In the genomic region with DNA sequence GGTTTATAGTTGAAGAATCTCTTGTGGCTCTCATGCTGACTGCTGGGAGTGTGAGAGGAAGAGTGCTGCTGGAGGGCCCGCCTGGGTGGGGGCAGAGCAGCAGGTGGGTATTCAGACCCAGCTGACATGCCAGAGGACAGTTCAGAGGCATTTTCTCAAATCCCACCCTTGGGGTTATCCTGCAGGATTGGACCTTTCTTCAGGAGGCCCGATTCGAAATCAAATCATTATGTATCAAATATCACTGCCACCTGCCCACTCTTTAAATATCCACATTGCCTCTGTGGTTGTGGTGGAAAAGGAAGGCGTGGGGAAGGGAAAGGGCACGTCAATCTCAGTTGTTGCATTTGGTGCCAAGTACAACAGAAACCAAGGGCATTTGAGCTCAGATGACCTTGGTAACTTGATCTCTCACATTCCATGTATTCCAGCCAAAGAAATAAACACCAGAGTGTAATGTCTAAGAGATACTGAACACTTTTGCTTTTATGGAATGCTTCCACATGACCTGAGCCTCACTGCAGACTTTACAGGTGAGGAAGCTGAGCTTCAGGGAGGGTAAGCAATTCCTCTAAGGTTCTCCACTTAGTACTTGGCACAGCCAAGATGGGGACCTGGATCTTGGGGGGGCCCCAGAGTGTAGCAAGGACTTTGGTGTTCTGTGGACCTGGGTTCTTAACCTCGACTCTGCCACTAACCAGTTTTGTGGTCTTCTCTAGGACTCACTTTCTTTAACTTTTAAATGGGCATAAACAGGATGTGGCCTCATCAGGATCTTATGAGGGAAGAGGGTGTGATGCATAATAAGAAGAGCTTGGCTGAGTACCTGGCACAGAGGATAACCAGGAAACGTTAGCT, we compare ENCODE assay signal across 10 cellular contexts.
DNase-seq lines count a peak whose midpoint lies in the region; ATAC-seq, FAIRE-seq and TF ChIP-seq lines count a peak whose summit lies in the region.
"Had no signal": no experiment of that assay in that cellular context is flagged by ENCODE, and none has a peak within 500 bp of the region (broad histone marks: within the 10 kb centered on the region; RNA-seq: fewer than 3 reads in every experiment).

No MANE protein-coding gene starts in this region.

- TF ChIP-seq POLR2A in A549 (IDR thresholded peaks at IDR 0.05; ENCODE audit: low read length) = no peak

- no peak overlapping the region for H3K4me3 ChIP-seq in A549
- no peak overlapping the region for H3K4me3 ChIP-seq in coronary artery
- H3K4me3 ChIP-seq in muscle layer of colon (ENCODE audit: low read depth in 1 of 2, low read length in 2 of 2) = no peak overlapping the region
- H3K4me3 ChIP-seq: HAP-1 had no signal

- DNase-seq in A549 (ENCODE audit: low read depth in 1 of 2, low spot score in 1 of 2) (no peak), M059J (ENCODE audit: low read depth) (peak; percentile 85), coronary artery (ENCODE audit: low spot score) (no peak), cortex of kidney (lab: John Stamatoyannopoulos, UW) (no peak), NCI-H128 (lab: John Stamatoyannopoulos, UW; ENCODE audit: unreplicated experiment) (no peak)
- no peak for DNase-seq in stimulated activated CD4-positive, alpha-beta T cell treated with anti-CD3 and anti-CD28 coated beads, Interleukin-15, amount 100 ng/mL, for 24 hours
- DNase-seq in stimulated activated CD4-positive, alpha-beta T cell treated with anti-CD3 and anti-CD28 coated beads, Interleukin-2, amount 100 ng/mL, for 48 hours = no peak
- DNase-seq: NCI-H1436 treated with DMSO at 0.1 percent for 48 hours had no signal

- H3K9me3 ChIP-seq in A549 (no peaks in the 10 kb centered on the region), muscle layer of colon (ENCODE audit: low read length) (no peaks in the 10 kb centered on the region)
- H3K9me3 ChIP-seq: HAP-1 had no signal

- H3K4me1 ChIP-seq in A549 (peaks cover 69% of the 10 kb centered on the region), muscle layer of colon (ENCODE audit: insufficient read depth, low read length) (peaks cover 18% of the 10 kb centered on the region)

- FAIRE-seq in A549 (lab: Jason Lieb, UNC) = no peak

- POLR2A ChIA-PET in A549 (lab: Yijun Ruan, JAX) = interaction anchor here (1.4 to 1.5 kb wide), 2 partner anchors 28 to 31 kb away, joined by 3 to 4 read pairs; no protein-coding TSS in a partner anchor

- no peak for TF ChIP-seq RAD21 in A549 (conservative IDR thresholded peaks at IDR 0.05 in 1 of 2, IDR thresholded peaks at IDR 0.05 in 1 of 2)

- WGBS in A549 (ENCODE audit: missing lambda C conversion rate) = 71% methylated on average over 7 of the region's 7 CpGs

- peak overlapping the region; percentile 57 for H3K4me2 ChIP-seq in A549

- no peak overlapping the region for H3K9ac ChIP-seq in muscle layer of colon (ENCODE audit: low read length)

- no peaks in the 10 kb centered on the region for H3K27me3 ChIP-seq in muscle layer of colon (ENCODE audit: control insufficient read depth in 1 of 2, insufficient read depth in 2 of 2, low read length in 2 of 2)

- ATAC-seq in A549 = no peak

- H3K27ac ChIP-seq in A549 (peak overlapping the region; percentile 55 to 62), coronary artery (peak overlapping the region; percentile 61 to 79), muscle layer of colon (ENCODE audit: low read depth, low read length) (peak overlapping the region; percentile 14)

- CTCF ChIA-PET in A549 (lab: Yijun Ruan, JAX) = interaction anchor here (0.9 to 1.7 kb wide), 3 partner anchors 12 to 269 kb away, joined by 3 to 4 read pairs (median 3); no protein-coding TSS in a partner anchor

- no peak for TF ChIP-seq CTCF in A549 (IDR thresholded peaks at IDR 0.05)
- TF ChIP-seq CTCF in coronary artery (IDR thresholded peaks at IDR 0.05) = no peak

- no peaks in the 10 kb centered on the region for H3K36me3 ChIP-seq in muscle layer of colon (ENCODE audit: insufficient read depth, low read length)
- H3K36me3 ChIP-seq: HAP-1 had no signal

- TF ChIP-seq EP300 in A549 (IDR thresholded peaks at IDR 0.05) = no peak

TF ChIP-seq in A549, 52 proteins besides CTCF, POLR2A, EP300 and RAD21:
- TF ChIP-seq SMC3 (IDR thresholded peaks at IDR 0.05) (no peak), HDAC2 (IDR thresholded peaks at IDR 0.05) (no peak), KDM5A (IDR thresholded peaks at IDR 0.05) (no peak), GATA3 (IDR thresholded peaks at IDR 0.05; ENCODE audit: borderline replicate concordance) (no peak), JUN (IDR thresholded peaks at IDR 0.05) (no peak), HOXA7 (CRISPR knock-in tag; IDR thresholded peaks at IDR 0.05) (no peak), CHD4 (IDR thresholded peaks at IDR 0.05; ENCODE audit: borderline replicate concordance) (no peak), RARB (CRISPR knock-in tag; IDR thresholded peaks at IDR 0.05) (no peak), RFX5 (IDR thresholded peaks at IDR 0.05) (no peak), RCOR1 (IDR thresholded peaks at IDR 0.05; ENCODE audit: low read depth, low read length) (no peak), ZNF302 (CRISPR knock-in tag; IDR thresholded peaks at IDR 0.05) (no peak), SREBF2 (IDR thresholded peaks at IDR 0.05) (no peak), PHF8 (IDR thresholded peaks at IDR 0.05; ENCODE audit: borderline replicate concordance, low read depth) (no peak), EHF (CRISPR knock-in tag; IDR thresholded peaks at IDR 0.05) (no peak), MYC (IDR thresholded peaks at IDR 0.05; ENCODE audit: borderline replicate concordance, low read length) (no peak), FOSB (CRISPR knock-in tag; IDR thresholded peaks at IDR 0.05) (no peak), CHD2 (IDR thresholded peaks at IDR 0.05; ENCODE audit: low read length, partially characterized antibody) (no peak)
- TF ChIP-seq, protein P1, sequence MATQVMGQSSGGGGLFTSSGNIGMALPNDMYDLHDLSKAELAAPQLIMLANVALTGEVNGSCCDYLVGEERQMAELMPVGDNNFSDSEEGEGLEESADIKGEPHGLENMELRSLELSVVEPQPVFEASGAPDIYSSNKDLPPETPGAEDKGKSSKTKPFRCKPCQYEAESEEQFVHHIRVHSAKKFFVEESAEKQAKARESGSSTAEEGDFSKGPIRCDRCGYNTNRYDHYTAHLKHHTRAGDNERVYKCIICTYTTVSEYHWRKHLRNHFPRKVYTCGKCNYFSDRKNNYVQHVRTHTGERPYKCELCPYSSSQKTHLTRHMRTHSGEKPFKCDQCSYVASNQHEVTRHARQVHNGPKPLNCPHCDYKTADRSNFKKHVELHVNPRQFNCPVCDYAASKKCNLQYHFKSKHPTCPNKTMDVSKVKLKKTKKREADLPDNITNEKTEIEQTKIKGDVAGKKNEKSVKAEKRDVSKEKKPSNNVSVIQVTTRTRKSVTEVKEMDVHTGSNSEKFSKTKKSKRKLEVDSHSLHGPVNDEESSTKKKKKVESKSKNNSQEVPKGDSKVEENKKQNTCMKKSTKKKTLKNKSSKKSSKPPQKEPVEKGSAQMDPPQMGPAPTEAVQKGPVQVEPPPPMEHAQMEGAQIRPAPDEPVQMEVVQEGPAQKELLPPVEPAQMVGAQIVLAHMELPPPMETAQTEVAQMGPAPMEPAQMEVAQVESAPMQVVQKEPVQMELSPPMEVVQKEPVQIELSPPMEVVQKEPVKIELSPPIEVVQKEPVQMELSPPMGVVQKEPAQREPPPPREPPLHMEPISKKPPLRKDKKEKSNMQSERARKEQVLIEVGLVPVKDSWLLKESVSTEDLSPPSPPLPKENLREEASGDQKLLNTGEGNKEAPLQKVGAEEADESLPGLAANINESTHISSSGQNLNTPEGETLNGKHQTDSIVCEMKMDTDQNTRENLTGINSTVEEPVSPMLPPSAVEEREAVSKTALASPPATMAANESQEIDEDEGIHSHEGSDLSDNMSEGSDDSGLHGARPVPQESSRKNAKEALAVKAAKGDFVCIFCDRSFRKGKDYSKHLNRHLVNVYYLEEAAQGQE (IDR thresholded peaks at IDR 0.05) = no peak
TF ChIP-seq in A549: peak in this region for 0.

Comparison
In these comparisons a context has a peak if more than half of its experiments do, and no peak if none do; other contexts are left out.
1. H3K27ac ChIP-seq: peak in every context shown above with its lines; median percentile 70 in coronary artery; 58 in A549; 14 in muscle layer of colon.